Comparison of ENCODE assay signal across 25 cellular contexts in genomic region chr19:55377356-55378131, GRCh38. TPM values are rescaled to one million over a fixed set of nuclear protein-coding genes. Genes with fewer than 3 reads are reported as not detected.
DNase-seq lines count a peak whose midpoint lies in the region; ATAC-seq and TF ChIP-seq lines count a peak whose summit lies in the region.
"Had no signal": no experiment of that assay in that cellular context is flagged by ENCODE, and none has a peak within 500 bp of the region (broad histone marks: within the 10 kb centered on the region; RNA-seq: fewer than 3 reads in every experiment).

No MANE protein-coding gene starts in this region.

- no peak overlapping the region for H2AFZ ChIP-seq in PC-3 (ENCODE audit: low read length)

- H3K27ac ChIP-seq in SJCRH30: peak overlapping the region; percentile 66
- no peak overlapping the region for H3K27ac ChIP-seq in PC-3 (ENCODE audit: low read length)
- H3K27ac ChIP-seq: C4-2B, heart right ventricle, HL-60, KMS-11, Peyer's patch had no signal

- H3K4me2 ChIP-seq in PC-3 (ENCODE audit: low read length): no peak overlapping the region
- H3K4me2 ChIP-seq: KMS-11 had no signal

- H3K9me2 ChIP-seq in PC-3 (replicated peaks; ENCODE audit: low read length): no peaks in the 10 kb centered on the region

- no peaks in the 10 kb centered on the region for H3F3A ChIP-seq in PC-3 (ENCODE audit: low read length, unreplicated experiment)

- DNase-seq in NCI-H82 (lab: John Stamatoyannopoulos, UW) (peak; percentile 56), NCI-H82 treated with DMSO at 0.1 percent for 48 hours (lab: John Stamatoyannopoulos, UW; ENCODE audit: unreplicated experiment) (no peak), SJCRH30 (peak; percentile 55 to 58), sciatic nerve (ENCODE audit: low spot score) (no peak), amniotic stem cell (lab: John Stamatoyannopoulos, UW) (no peak), PC-3 (no peak), posterior vena cava (ENCODE audit: low spot score) (no peak)
- DNase-seq: ACHN; activated CD4-positive, alpha-beta T cell treated with anti-CD3 and anti-CD28 coated beads for 36 hours; DMS153; heart right ventricle; HFFc6; midbrain; NCI-H1105; NCI-H774; Peyer's patch; stimulated activated CD4-positive, alpha-beta T cell treated with anti-CD3 and anti-CD28 coated beads, Interleukin-12 subunit alpha, Interleukin-12 subunit beta, amount 100 ng/mL, for 4 hours; T1000 had no signal

- no TSS peak for BruUV-seq in PC-3 (replicated peaks; lab: Mats Ljungman, UMichigan)

- no peaks in the 10 kb centered on the region for H3K36me3 ChIP-seq in SJCRH30
- 0 out of 2 replicates have a peak, but pooled peaks cover 3% of the 10 kb centered on the region for H3K36me3 ChIP-seq in PC-3 (ENCODE audit: low read depth, low read length)
- H3K36me3 ChIP-seq: heart right ventricle, Peyer's patch had no signal

- no peaks in the 10 kb centered on the region for H3K9me3 ChIP-seq in SJCRH30 (replicated peaks)
- H3K9me3 ChIP-seq in PC-3 (ENCODE audit: low read length): no peaks in the 10 kb centered on the region
- H3K9me3 ChIP-seq: heart right ventricle, Peyer's patch had no signal

- no peaks in the 10 kb centered on the region for H4K20me1 ChIP-seq in PC-3 (ENCODE audit: low read length)

- intact Hi-C loops in sciatic nerve (cut with DNase I): no loop called here
- intact Hi-C loops in PC-3 (cut with micrococcal nuclease): no loop called here
- intact Hi-C loops in posterior vena cava (cut with DNase I): no loop called here

- TF ChIP-seq CTCF in PC-3 (conservative IDR thresholded peaks at IDR 0.05; ENCODE audit: low read depth, low read length): no peak

- peaks cover 13% of the 10 kb centered on the region for H3K79me2 ChIP-seq in PC-3 (ENCODE audit: low read length)

- POLR2A ChIA-PET in PC-3 (lab: Charles Lee; ENCODE audit: unreplicated experiment): no interaction called here

- H3K27me3 ChIP-seq in SJCRH30: no peaks in the 10 kb centered on the region
- H3K27me3 ChIP-seq in PC-3 (ENCODE audit: low read length): no peaks in the 10 kb centered on the region

- H3K4me1 ChIP-seq in SJCRH30 (peaks cover 48% of the 10 kb centered on the region), PC-3 (ENCODE audit: insufficient read depth, low read length) (peaks cover 31% of the 10 kb centered on the region)

- peak; percentile 34 for ATAC-seq in sciatic nerve
- no peak for ATAC-seq in PC-3
- ATAC-seq: activated CD4-positive, alpha-beta T cell treated with anti-CD3 and anti-CD28 coated beads for 36 hours had no signal

- no peak overlapping the region for H3K9ac ChIP-seq in PC-3 (ENCODE audit: low read length)
- H3K9ac ChIP-seq: KMS-11 had no signal

- H3K4me3 ChIP-seq in SJCRH30: peak overlapping the region; percentile 61
- peak overlapping the region; percentile 10 for H3K4me3 ChIP-seq in iPS-11a (ENCODE audit: low read depth, low read length)
- no peak overlapping the region for H3K4me3 ChIP-seq in PC-3 (ENCODE audit: low read length)
- H3K4me3 ChIP-seq: heart right ventricle, Peyer's patch had no signal

- CTCF ChIA-PET in PC-3 (lab: Charles Lee): no interaction called here

RNA-seq across cellular contexts. Expression of gene TMEM190, which starts 0.9 kb away (rescaled TPM):
- not detected in 2 replicates for total RNA-seq in SJCRH30 (2014; rRNA removed; shearing (Covaris generic))
- total RNA-seq in sciatic nerve (not detected), PC-3 (2014; rRNA removed) (not detected in 2 replicates), posterior vena cava (not detected)
- total RNA-seq: activated CD4-positive, alpha-beta T cell treated with anti-CD3 and anti-CD28 coated beads for 36 hours; heart right ventricle; Peyer's patch; pulmonary artery endothelial cell; subcutaneous adipose tissue; urinary bladder had no signal

RNA-seq across cellular contexts. Expression of gene TMEM238, which starts 6.5 kb away (rescaled TPM):
- total RNA-seq in SJCRH30 (2014; rRNA removed; shearing (Covaris generic)): 0.14 and 0.25 TPM in 2 replicates
- total RNA-seq in sciatic nerve (2.9 TPM), PC-3 (2014; rRNA removed) (22.1 and 22.8 TPM in 2 replicates), posterior vena cava (under 1 TPM; 0.69 to 0.90 TPM)
- total RNA-seq: urinary bladder had no signal

RNA-seq across cellular contexts. Expression of gene IL11, which starts 7.3 kb away (rescaled TPM):
- 16.7 and 17.8 TPM in 2 replicates for total RNA-seq in SJCRH30 (2014; rRNA removed; shearing (Covaris generic))
- total RNA-seq in sciatic nerve (0.45 TPM), PC-3 (2014; rRNA removed) (7.5 and 10.7 TPM in 2 replicates), posterior vena cava (not detected)
- total RNA-seq: heart right ventricle, Peyer's patch, subcutaneous adipose tissue had no signal

RNA-seq across cellular contexts. Expression of gene RPL28, which starts 8.2 kb away (rescaled TPM):
- 612 and 617 TPM in 2 replicates for total RNA-seq in SJCRH30 (2014; rRNA removed; shearing (Covaris generic))
- total RNA-seq in sciatic nerve (902 TPM), PC-3 (2014; rRNA removed) (550 and 836 TPM in 2 replicates), posterior vena cava (1,000 to 10,000 TPM in 1 of 2 donors, 100 to 1,000 TPM in 1; 882 to 1,056 TPM)

RNA-seq across cellular contexts. Expression of gene GARIN5B, which starts 14.5 kb away (rescaled TPM):
- total RNA-seq in SJCRH30 (2014; rRNA removed; shearing (Covaris generic)): not detected in 2 replicates
- total RNA-seq in sciatic nerve (not detected), PC-3 (2014; rRNA removed) (not detected in 2 replicates), posterior vena cava (not detected)
- total RNA-seq: activated CD4-positive, alpha-beta T cell treated with anti-CD3 and anti-CD28 coated beads for 36 hours; heart right ventricle; Peyer's patch; pulmonary artery endothelial cell; subcutaneous adipose tissue; urinary bladder had no signal

Comparison
In these comparisons a context has a peak if more than half of its experiments do, and no peak if none do; other contexts are left out.
1. DNase-seq: peak in NCI-H82 (single experiment) and SJCRH30 (2 of 2); none in NCI-H82 treated with DMSO at 0.1 percent for 48 hours (single experiment), sciatic nerve (single experiment), amniotic stem cell (single experiment), PC-3 (single experiment) and posterior vena cava (single experiment).